In the genomic region with DNA sequence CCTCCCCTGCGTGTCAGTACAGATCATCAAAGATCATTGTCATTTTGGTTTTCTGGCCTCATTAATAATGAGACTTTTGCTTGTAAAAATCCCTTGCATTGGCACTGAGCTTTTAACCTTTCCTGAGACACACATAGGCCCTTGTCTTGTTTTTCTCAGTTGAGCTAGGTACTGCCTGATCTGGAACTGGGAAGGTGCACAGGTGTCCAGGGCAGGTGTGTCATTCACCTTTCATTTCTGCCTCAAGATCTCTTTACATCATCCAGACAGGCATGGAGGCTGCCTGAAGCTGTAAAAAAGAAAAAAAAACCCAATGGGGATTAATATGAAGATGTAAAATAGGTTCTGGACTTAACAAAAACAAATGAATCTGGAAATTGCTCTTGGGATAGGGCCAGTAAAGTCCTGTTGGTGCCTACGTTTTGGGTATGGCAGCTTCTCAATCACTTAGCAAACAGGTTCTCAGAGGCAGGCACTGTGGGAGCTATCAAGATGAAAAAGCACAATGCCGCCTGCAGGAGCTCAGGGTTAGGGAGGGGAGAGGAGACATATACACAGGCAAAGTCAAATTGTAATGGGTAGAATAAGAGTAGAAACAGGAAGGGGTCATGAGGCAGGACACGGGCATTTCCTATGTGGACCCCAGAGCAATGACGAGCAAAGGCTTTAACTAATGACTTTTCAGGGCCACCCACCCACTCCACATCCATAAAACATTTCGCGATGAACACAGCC, we compare ENCODE assay signal across 8 cellular contexts. TPM values are rescaled to one million over a fixed set of nuclear protein-coding genes. Genes with fewer than 3 reads are reported as not detected.
DNase-seq lines count a peak whose midpoint lies in the region; ATAC-seq and TF ChIP-seq lines count a peak whose summit lies in the region.

No MANE protein-coding gene starts in this region.

- peak overlapping the region; percentile 26 for H3K27ac Mint-ChIP-seq in activated T-cell treated with anti-CD3 and anti-CD28 coated beads, Interleukin-2, amount 50 U/mL, for 72 hours
- H3K27ac Mint-ChIP-seq in activated naive CD4-positive, alpha-beta T cell treated with anti-CD3 and anti-CD28 coated beads, Interleukin-2, amount 50 U/mL, for 72 hours, result peak overlapping the region; percentile 89 to 92

- H3K36me3 ChIP-seq in left lung, result no peaks in the 10 kb centered on the region
- no peaks in the 10 kb centered on the region for H3K36me3 ChIP-seq in tibial artery

- no peak for DNase-seq in activated T-cell treated with anti-CD3 and anti-CD28 coated beads, Interleukin-2, amount 50 U/mL, for 72 hours
- DNase-seq in activated T-cell treated with anti-CD3 and anti-CD28 coated beads, Interleukin-2, amount 50 U/mL, for 1 hour, result no peak
- no peak for DNase-seq in activated naive CD4-positive, alpha-beta T cell treated with anti-CD3 and anti-CD28 coated beads, Interleukin-2, amount 50 U/mL, for 72 hours (ENCODE audit: low spot score in 2 of 2)
- DNase-seq in left lung, result no peak
- DNase-seq in tibial artery, result no peak
- no peak for DNase-seq in amniotic stem cell (lab: John Stamatoyannopoulos, UW)
- DNase-seq in UCSD-AML1 (lab: John Stamatoyannopoulos, UW; ENCODE audit: unreplicated experiment), result no peak

- peak overlapping the region in 1 of 2 donors; percentile 79 for H3K4me3 ChIP-seq in left lung
- H3K4me3 ChIP-seq in tibial artery, result peak overlapping the region; percentile 72 to 87

- peak overlapping the region; percentile 72 to 88 for H3K4me3 Mint-ChIP-seq in activated T-cell treated with anti-CD3 and anti-CD28 coated beads, Interleukin-2, amount 50 U/mL, for 72 hours

- H3K4me1 ChIP-seq in left lung, result peaks cover 8 to 35% of the 10 kb centered on the region in 2 donors
- H3K4me1 ChIP-seq in tibial artery, result peaks cover 0 to 45% (median 34%) of the 10 kb centered on the region in 4 donors

- no peaks in the 10 kb centered on the region for H3K9me3 ChIP-seq in left lung
- H3K9me3 ChIP-seq in tibial artery, result no peaks in the 10 kb centered on the region

- H3K27ac ChIP-seq in left lung (peak overlapping the region; percentile 73 to 84), tibial artery (peak overlapping the region; percentile 90 to 91)

- intact Hi-C loops in left lung (cut with DNase I), result loop anchor here (2.0 to 10.0 kb wide), 2 partner anchors 104 to 106 kb away; no protein-coding TSS in a partner anchor
- intact Hi-C loops in tibial artery (cut with DNase I; ENCODE audit: low total_unique reads), result loop anchor here (1.0 to 5.0 kb wide), 2 partner anchors 103 to 253 kb away; no protein-coding TSS in a partner anchor

- H3K27me3 Mint-ChIP-seq in activated T-cell treated with anti-CD3 and anti-CD28 coated beads, Interleukin-2, amount 50 U/mL, for 72 hours (ENCODE audit: low read depth), result peaks cover 5% of the 10 kb centered on the region

- peaks cover 6 to 7% of the 10 kb centered on the region in 2 donors for H3K36me3 Mint-ChIP-seq in activated T-cell treated with anti-CD3 and anti-CD28 coated beads, Interleukin-2, amount 50 U/mL, for 72 hours (ENCODE audit: insufficient read depth in 2 of 2)
- peaks cover 5% of the 10 kb centered on the region in 2 donors for H3K36me3 Mint-ChIP-seq in activated naive CD4-positive, alpha-beta T cell treated with anti-CD3 and anti-CD28 coated beads, Interleukin-2, amount 50 U/mL, for 72 hours

- no peaks in the 10 kb centered on the region for H3K9me3 Mint-ChIP-seq in activated T-cell treated with anti-CD3 and anti-CD28 coated beads, Interleukin-2, amount 50 U/mL, for 72 hours
- no peaks in the 10 kb centered on the region for H3K9me3 Mint-ChIP-seq in activated naive CD4-positive, alpha-beta T cell treated with anti-CD3 and anti-CD28 coated beads, Interleukin-2, amount 50 U/mL, for 72 hours

- H3K27me3 ChIP-seq in left lung, result peaks cover 12 to 30% of the 10 kb centered on the region in 2 donors
- H3K27me3 ChIP-seq in tibial artery, result no peaks in the 10 kb centered on the region

- peaks cover 48% of the 10 kb centered on the region for H3K4me1 Mint-ChIP-seq in activated T-cell treated with anti-CD3 and anti-CD28 coated beads, Interleukin-2, amount 50 U/mL, for 72 hours (ENCODE audit: low read depth)

- ATAC-seq in activated T-cell treated with anti-CD3 and anti-CD28 coated beads, Interleukin-2, amount 50 U/mL, for 72 hours (replicated peaks in 1 of 2), result no peak
- no peak for ATAC-seq in activated naive CD4-positive, alpha-beta T cell treated with anti-CD3 and anti-CD28 coated beads, Interleukin-2, amount 50 U/mL, for 72 hours
- ATAC-seq in left lung (no peak), GM19463 (IDR thresholded peaks at IDR 0.05; ENCODE audit: unreplicated experiment) (no peak)

- no peak for TF ChIP-seq CTCF in left lung (IDR thresholded peaks at IDR 0.05)
- no peak for TF ChIP-seq CTCF in tibial artery (IDR thresholded peaks at IDR 0.05)

RNA-seq across cellular contexts. Expression of a gene that starts 1.0 kb away (rescaled TPM):
- 10 to 100 TPM; 19.8 to 28.9 TPM for total RNA-seq in activated T-cell treated with anti-CD3 and anti-CD28 coated beads, Interleukin-2, amount 50 U/mL, for 72 hours
- total RNA-seq in activated naive CD4-positive, alpha-beta T cell treated with anti-CD3 and anti-CD28 coated beads, Interleukin-2, amount 50 U/mL, for 72 hours, result 10 to 100 TPM in 1 of 2 donors, 1 to 10 TPM in 1; 8.6 to 27.1 TPM
- 1 to 10 TPM; 7.7 to 9.4 TPM for total RNA-seq in left lung

RNA-seq across cellular contexts. Expression of a gene that starts 58.8 kb away (rescaled TPM):
- total RNA-seq in activated T-cell treated with anti-CD3 and anti-CD28 coated beads, Interleukin-2, amount 50 U/mL, for 72 hours, result under 1 TPM; 0.31 to 0.53 TPM
- under 1 TPM in 1 of 2 donors, not detected in 1; 0.04 TPM for total RNA-seq in activated naive CD4-positive, alpha-beta T cell treated with anti-CD3 and anti-CD28 coated beads, Interleukin-2, amount 50 U/mL, for 72 hours
- total RNA-seq in left lung, result under 1 TPM in 1 of 2 donors, not detected in 1; 0.03 TPM
